9 cellular contexts compared by ENCODE assay signal in the genomic region with DNA sequence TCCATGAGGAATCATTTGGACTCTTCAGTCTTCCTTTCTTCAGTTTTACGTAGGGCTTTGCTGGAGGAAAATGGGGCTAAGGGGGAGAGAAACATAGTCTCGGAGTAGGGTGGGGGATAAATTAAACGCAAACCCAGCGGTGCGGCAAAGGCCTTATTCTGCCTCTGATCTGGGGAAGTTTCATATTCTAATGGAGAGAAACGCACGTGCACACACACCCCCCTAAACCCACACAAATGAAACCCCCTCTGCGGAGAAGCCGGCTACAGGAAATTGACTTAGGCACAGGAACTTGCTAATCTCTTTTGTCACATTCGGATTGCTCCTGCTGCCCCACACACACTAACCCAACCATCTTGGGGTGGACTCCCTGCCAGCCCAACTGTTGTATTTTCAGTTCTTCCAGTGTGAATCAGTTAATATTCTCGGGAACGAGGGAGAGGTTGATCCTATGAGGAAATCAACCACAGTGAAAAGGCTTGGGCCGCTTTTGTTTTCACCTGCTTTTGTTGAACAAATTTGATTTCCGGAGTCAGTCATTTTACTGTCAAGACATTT. TPM values are rescaled to one million over a fixed set of nuclear protein-coding genes. Genes with fewer than 3 reads are reported as not detected.
DNase-seq lines count a peak whose midpoint lies in the region; ATAC-seq, FAIRE-seq and TF ChIP-seq lines count a peak whose summit lies in the region.
"Had no signal": no experiment of that assay in that cellular context is flagged by ENCODE, and none has a peak within 500 bp of the region (broad histone marks: within the 10 kb centered on the region; RNA-seq: fewer than 3 reads in every experiment).

A gene with protein sequence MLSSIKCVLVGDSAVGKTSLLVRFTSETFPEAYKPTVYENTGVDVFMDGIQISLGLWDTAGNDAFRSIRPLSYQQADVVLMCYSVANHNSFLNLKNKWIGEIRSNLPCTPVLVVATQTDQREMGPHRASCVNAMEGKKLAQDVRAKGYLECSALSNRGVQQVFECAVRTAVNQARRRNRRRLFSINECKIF (plus strand): TSS at position 308 of the 558 bp plus-strand sequence. CDS start 46,356 bp downstream, outside the sequence.

- peaks cover 43% of the 10 kb centered on the region for H3K36me3 Mint-ChIP-seq in T-helper 1 cell treated with Interleukin-12 subunit alpha and Interleukin-12 subunit beta and Interleukin-4 antibody, amounts not matched to agents 30 μg/mL and 1 μg/mL, for 36 hours (ENCODE audit: low read depth)
- H3K36me3 Mint-ChIP-seq in astrocyte (ENCODE audit: low read depth, unreplicated experiment) = peaks cover 1% of the 10 kb centered on the region

- peaks cover 56% of the 10 kb centered on the region for H3K4me1 Mint-ChIP-seq in T-helper 1 cell treated with Interleukin-12 subunit alpha and Interleukin-12 subunit beta and Interleukin-4 antibody, amounts not matched to agents 30 μg/mL and 1 μg/mL, for 36 hours (ENCODE audit: low read depth)
- peaks cover 5% of the 10 kb centered on the region for H3K4me1 Mint-ChIP-seq in astrocyte (ENCODE audit: low read depth, unreplicated experiment)

- H3K27me3 ChIP-seq in astrocyte (ENCODE audit: insufficient read depth, low read length) = no peaks in the 10 kb centered on the region

- H3K27ac ChIP-seq in astrocyte (ENCODE audit: low read depth, low read length) = no peak within 1 kb of the TSS
- H3K27ac ChIP-seq in substantia nigra (ENCODE audit: low read depth, low read length, poor library complexity, severe bottlenecking) = no peak within 1 kb of the TSS

- H3K9ac ChIP-seq in astrocyte (ENCODE audit: low read length) = no peak within 1 kb of the TSS

- H3K27ac Mint-ChIP-seq in T-helper 1 cell treated with Interleukin-12 subunit alpha and Interleukin-12 subunit beta and Interleukin-4 antibody, amounts not matched to agents 30 μg/mL and 1 μg/mL, for 36 hours = peak within 1 kb of the TSS; percentile 98
- peak within 1 kb of the TSS; percentile 19 for H3K27ac Mint-ChIP-seq in astrocyte (ENCODE audit: unreplicated experiment)

- H3K4me3 ChIP-seq in astrocyte (ENCODE audit: insufficient read depth, low read depth, low read length) = no peak within 1 kb of the TSS

- H2AFZ ChIP-seq in astrocyte (ENCODE audit: low read depth, low read length) = peak within 1 kb of the TSS; percentile 49

- H4K20me1 ChIP-seq in astrocyte (ENCODE audit: insufficient read depth, low read length) = no peaks in the 10 kb centered on the region

- ATAC-seq in GM21360 (IDR thresholded peaks at IDR 0.05; ENCODE audit: unreplicated experiment) (peak; percentile 22), GM21717 (IDR thresholded peaks at IDR 0.05; ENCODE audit: unreplicated experiment) (no peak)

- no peak for FAIRE-seq in astrocyte (lab: Jason Lieb, UNC)

- H3K9me3 ChIP-seq in astrocyte (ENCODE audit: insufficient read depth, low read depth, low read length) = no peaks in the 10 kb centered on the region

- H3K4me2 ChIP-seq in astrocyte (ENCODE audit: low read length) = no peak within 1 kb of the TSS

- H3K4me1 ChIP-seq in astrocyte (ENCODE audit: insufficient read depth, low read length) = no peaks in the 10 kb centered on the region

- H3K36me3 ChIP-seq in astrocyte (ENCODE audit: insufficient read depth, low read length) = no peaks in the 10 kb centered on the region

- H3K4me3 Mint-ChIP-seq in T-helper 1 cell treated with Interleukin-12 subunit alpha and Interleukin-12 subunit beta and Interleukin-4 antibody, amounts not matched to agents 30 μg/mL and 1 μg/mL, for 36 hours = peak within 1 kb of the TSS; percentile 97
- H3K4me3 Mint-ChIP-seq in astrocyte (ENCODE audit: unreplicated experiment) = no peak within 1 kb of the TSS

- no peak for TF ChIP-seq CTCF in astrocyte (IDR thresholded peaks at IDR 0.05; ENCODE audit: insufficient read depth, low read depth, low read length)

- H3K79me2 ChIP-seq in astrocyte (ENCODE audit: insufficient read depth, low read length) = no peaks in the 10 kb centered on the region

- no peaks in the 10 kb centered on the region for H3K9me3 Mint-ChIP-seq in T-helper 1 cell treated with Interleukin-12 subunit alpha and Interleukin-12 subunit beta and Interleukin-4 antibody, amounts not matched to agents 30 μg/mL and 1 μg/mL, for 36 hours
- H3K9me3 Mint-ChIP-seq in astrocyte (ENCODE audit: unreplicated experiment) = no peaks in the 10 kb centered on the region

- DNase-seq in astrocyte (ENCODE audit: low read depth) (no peak), NCI-H2107 (lab: John Stamatoyannopoulos, UW) (no peak), NCI-H1092 treated with DMSO at 0.1 percent for 48 hours (lab: John Stamatoyannopoulos, UW) (no peak), substantia nigra (lab: John Stamatoyannopoulos, UW) (no peak)
- peak; percentile 47 to 52 for DNase-seq in stimulated activated CD4-positive, alpha-beta T cell treated with anti-CD3 and anti-CD28 coated beads, Interleukin-15, amount 100 ng/mL, for 1 hour (ENCODE audit: low read depth in 1 of 2, low spot score in 1 of 2)

- no peaks in the 10 kb centered on the region for H3K27me3 Mint-ChIP-seq in T-helper 1 cell treated with Interleukin-12 subunit alpha and Interleukin-12 subunit beta and Interleukin-4 antibody, amounts not matched to agents 30 μg/mL and 1 μg/mL, for 36 hours (ENCODE audit: low read depth)
- H3K27me3 Mint-ChIP-seq in astrocyte (ENCODE audit: low read depth, unreplicated experiment) = peaks cover 10% of the 10 kb centered on the region

RNA-seq across cellular contexts. Expression of the gene that starts here (rescaled TPM):
- not detected in 2 replicates for total RNA-seq in astrocyte
- total RNA-seq: renal cortical epithelial cell had no signal

Comparison
In these comparisons a context has a peak if more than half of its experiments do, and no peak if none do; other contexts are left out.
1. DNase-seq: peak in stimulated activated CD4-positive, alpha-beta T cell treated with anti-CD3 and anti-CD28 coated beads, Interleukin-15, amount 100 ng/mL, for 1 hour (2 of 2); none in astrocyte (single experiment), NCI-H2107 (single experiment), NCI-H1092 treated with DMSO at 0.1 percent for 48 hours (single experiment) and substantia nigra (0 of 49).